ENCODE assay signal across 10 cellular contexts in the genomic region with DNA sequence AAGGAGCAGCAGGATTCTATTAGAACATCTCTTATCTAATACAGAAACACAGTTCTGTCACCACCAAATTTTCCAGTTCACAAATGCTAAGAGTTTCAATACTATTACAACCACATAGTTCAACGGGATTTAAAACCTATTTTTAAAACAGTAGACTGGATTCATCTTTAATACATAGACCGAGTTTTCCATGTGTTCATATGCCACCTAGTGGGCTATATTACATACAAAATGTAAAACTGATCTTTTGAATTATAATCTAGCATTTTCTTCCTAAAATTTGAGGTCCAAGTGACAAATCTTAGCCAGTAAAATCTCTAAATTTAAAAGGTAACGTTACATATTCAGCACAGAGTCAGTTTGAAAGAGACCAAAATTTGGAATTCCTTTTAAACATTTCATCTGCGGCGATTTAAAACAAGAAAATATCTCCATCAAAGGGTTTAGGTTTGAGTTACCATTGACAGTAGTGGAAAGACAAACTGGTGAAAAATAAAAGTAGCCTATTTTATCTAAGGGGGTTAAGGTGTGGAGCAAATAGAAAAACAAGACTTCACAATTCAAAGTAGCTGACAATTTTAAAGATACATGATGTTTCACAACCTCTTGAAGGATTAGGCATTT.
DNase-seq lines count a peak whose midpoint lies in the region; ATAC-seq and TF ChIP-seq lines count a peak whose summit lies in the region.
"Had no signal": no experiment of that assay in that cellular context is flagged by ENCODE, and none has a peak within 500 bp of the region (broad histone marks: within the 10 kb centered on the region; RNA-seq: fewer than 3 reads in every experiment).

No MANE protein-coding gene starts in this region.

- peak; percentile 3 for TF ChIP-seq CTCF in AG09319 (IDR thresholded peaks at IDR 0.05; ENCODE audit: low read depth, low read length)
- peak in 2 of 3 experiments; percentile 45 to 64 for TF ChIP-seq CTCF in ascending aorta (IDR thresholded peaks at IDR 0.05)

- H3K27me3 ChIP-seq in ascending aorta, result no peaks in the 10 kb centered on the region

- H3K4me1 ChIP-seq in ascending aorta, result peaks cover 0 to 2% of the 10 kb centered on the region in 2 donors

- H3K4me3 ChIP-seq in ascending aorta, result no peak overlapping the region

- H3K27ac ChIP-seq in ascending aorta, result no peak overlapping the region

- no peaks in the 10 kb centered on the region for H3K36me3 ChIP-seq in ascending aorta

- peak; percentile 63 for TF ChIP-seq RAD21 in Ishikawa (IDR thresholded peaks at IDR 0.05; ENCODE audit: low read depth)

- H3K9me3 ChIP-seq in ascending aorta, result no peaks in the 10 kb centered on the region

- ATAC-seq in HG03175 (IDR thresholded peaks at IDR 0.05; ENCODE audit: unreplicated experiment) (no peak), HG03439 (IDR thresholded peaks at IDR 0.05; ENCODE audit: unreplicated experiment) (no peak)

- DNase-seq in AG09319 (ENCODE audit: extremely low read depth, low read depth) (no peak), ascending aorta (ENCODE audit: low spot score in 2 of 2) (no peak), left kidney (ENCODE audit: low read depth, low spot score) (peak; percentile 27), SIG-M5 (lab: John Stamatoyannopoulos, UW) (no peak)
- no peak for DNase-seq in activated CD4-positive, alpha-beta T cell treated with anti-CD3 and anti-CD28 coated beads for 1 hour
- DNase-seq: cortex of kidney, occipital lobe had no signal

- no peak for TF ChIP-seq EP300 in Ishikawa (IDR thresholded peaks at IDR 0.05; ENCODE audit: borderline replicate concordance)

- intact Hi-C loops in ascending aorta (cut with DNase I), result loop anchor here (1.0 to 10.0 kb wide), 3 partner anchors 203 to 509 kb away; a partner anchor contains a TSS

TF ChIP-seq in Ishikawa, 13 proteins besides CTCF, POLR2A, EP300 and RAD21:
- no peak for TF ChIP-seq CREB1 (IDR thresholded peaks at IDR 0.05; ENCODE audit: low read depth)
